14 cellular contexts compared by ENCODE assay signal in the genomic region with DNA sequence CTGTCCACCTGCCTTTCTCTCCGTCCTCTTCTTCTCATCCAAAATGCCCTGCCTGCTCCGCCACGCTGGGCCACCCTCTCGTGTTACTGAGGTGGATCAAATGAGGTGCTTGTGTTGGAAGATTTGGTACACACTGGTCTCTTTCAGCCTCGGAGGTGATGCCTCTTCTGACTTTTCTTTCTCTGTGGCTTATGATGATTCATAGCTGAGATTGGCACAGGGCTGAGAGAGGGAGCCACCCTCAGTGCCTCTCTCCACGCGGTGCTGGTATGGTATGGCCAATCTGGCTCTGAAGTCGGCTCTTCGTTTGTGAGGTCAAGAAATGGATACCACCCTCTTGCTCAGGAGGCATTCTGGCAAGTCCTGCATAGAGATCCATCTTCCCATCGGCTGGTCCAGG.
DNase-seq lines count a peak whose midpoint lies in the region; ATAC-seq and TF ChIP-seq lines count a peak whose summit lies in the region.
"Had no signal": no experiment of that assay in that cellular context is flagged by ENCODE, and none has a peak within 500 bp of the region (broad histone marks: within the 10 kb centered on the region; RNA-seq: fewer than 3 reads in every experiment).

No MANE protein-coding gene starts in this region.

- TF ChIP-seq CTCF in chondrocyte (IDR thresholded peaks at IDR 0.05): no peak

- H3K27ac Mint-ChIP-seq in stimulated activated naive CD8-positive, alpha-beta T cell treated with anti-CD3 and anti-CD28 coated beads, Interleukin-15, amount 100 ng/mL, for 72 hours: no peak overlapping the region
- H3K27ac Mint-ChIP-seq in chondrocyte (ENCODE audit: unreplicated experiment): no peak overlapping the region
- H3K27ac Mint-ChIP-seq: activated naive CD8-positive, alpha-beta T cell treated with anti-CD3 and anti-CD28 coated beads, Interleukin-2, amount 10 ng/mL, durations not matched to agents 7 days and 5 days; CD4-positive, alpha-beta memory T cell had no signal

- H3K4me1 Mint-ChIP-seq in stimulated activated naive CD8-positive, alpha-beta T cell treated with anti-CD3 and anti-CD28 coated beads, Interleukin-15, amount 100 ng/mL, for 72 hours: peaks cover 12% of the 10 kb centered on the region
- no peaks in the 10 kb centered on the region for H3K4me1 Mint-ChIP-seq in chondrocyte (ENCODE audit: low read depth)

- H3K27me3 Mint-ChIP-seq in stimulated activated naive CD8-positive, alpha-beta T cell treated with anti-CD3 and anti-CD28 coated beads, Interleukin-15, amount 100 ng/mL, for 72 hours: no peaks in the 10 kb centered on the region
- peaks cover 48% of the 10 kb centered on the region for H3K27me3 Mint-ChIP-seq in chondrocyte (ENCODE audit: low read depth)
- H3K27me3 Mint-ChIP-seq: activated naive CD8-positive, alpha-beta T cell treated with anti-CD3 and anti-CD28 coated beads, Interleukin-2, amount 10 ng/mL, durations not matched to agents 7 days and 5 days had no signal

- no peaks in the 10 kb centered on the region for H3K9me3 Mint-ChIP-seq in stimulated activated naive CD8-positive, alpha-beta T cell treated with anti-CD3 and anti-CD28 coated beads, Interleukin-15, amount 100 ng/mL, for 72 hours
- no peaks in the 10 kb centered on the region for H3K9me3 Mint-ChIP-seq in chondrocyte (ENCODE audit: low read depth)
- H3K9me3 Mint-ChIP-seq: activated naive CD8-positive, alpha-beta T cell treated with anti-CD3 and anti-CD28 coated beads, Interleukin-2, amount 10 ng/mL, durations not matched to agents 7 days and 5 days; CD4-positive, alpha-beta memory T cell had no signal

- ATAC-seq in stimulated activated naive CD8-positive, alpha-beta T cell treated with anti-CD3 and anti-CD28 coated beads, Interleukin-15, amount 100 ng/mL, for 72 hours: peak; percentile 40
- ATAC-seq: HCT116 had no signal

- DNase-seq in H4 (ENCODE audit: low spot score): peak; percentile 20
- DNase-seq in RPMI7951 (ENCODE audit: low read depth): peak; percentile 50
- DNase-seq in glomerular visceral epithelial cell (ENCODE audit: extremely low spot score): peak; percentile 11
- no peak for DNase-seq in stimulated activated naive CD8-positive, alpha-beta T cell treated with anti-CD3 and anti-CD28 coated beads, Interleukin-15, amount 100 ng/mL, for 72 hours
- DNase-seq in NCI-H446 treated with DMSO at 0.1 percent for 48 hours (lab: John Stamatoyannopoulos, UW): no peak
- DNase-seq in activated CD4-positive, CD25-positive, alpha-beta regulatory T cell (lab: John Stamatoyannopoulos, UW): no peak
- DNase-seq in chondrocyte (ENCODE audit: low spot score): no peak
- DNase-seq: activated naive CD8-positive, alpha-beta T cell treated with anti-CD3 and anti-CD28 coated beads, Interleukin-2, amount 10 ng/mL, durations not matched to agents 7 days and 5 days; CD4-positive, alpha-beta memory T cell; midbrain; NCI-H1417; NCI-H526; stimulated activated CD4-positive, alpha-beta T cell treated with anti-CD3 and anti-CD28 coated beads, Interleukin-4, amount 100 ng/mL, for 24 hours had no signal

- no peak overlapping the region for H3K4me3 Mint-ChIP-seq in stimulated activated naive CD8-positive, alpha-beta T cell treated with anti-CD3 and anti-CD28 coated beads, Interleukin-15, amount 100 ng/mL, for 72 hours
- H3K4me3 Mint-ChIP-seq in chondrocyte (ENCODE audit: unreplicated experiment): no peak overlapping the region
- H3K4me3 Mint-ChIP-seq: activated naive CD8-positive, alpha-beta T cell treated with anti-CD3 and anti-CD28 coated beads, Interleukin-2, amount 10 ng/mL, durations not matched to agents 7 days and 5 days; CD4-positive, alpha-beta memory T cell had no signal

- no peaks in the 10 kb centered on the region for H3K36me3 Mint-ChIP-seq in chondrocyte (ENCODE audit: low read depth)
- H3K36me3 Mint-ChIP-seq: activated naive CD8-positive, alpha-beta T cell treated with anti-CD3 and anti-CD28 coated beads, Interleukin-2, amount 10 ng/mL, durations not matched to agents 7 days and 5 days; CD4-positive, alpha-beta memory T cell had no signal

Comparison
In these comparisons a context has a peak if more than half of its experiments do, and no peak if none do; other contexts are left out.
1. DNase-seq: peak in H4 (single experiment), RPMI7951 (single experiment) and glomerular visceral epithelial cell (single experiment); none in stimulated activated naive CD8-positive, alpha-beta T cell treated with anti-CD3 and anti-CD28 coated beads, Interleukin-15, amount 100 ng/mL, for 72 hours (0 of 2), NCI-H446 treated with DMSO at 0.1 percent for 48 hours (single experiment), activated CD4-positive, CD25-positive, alpha-beta regulatory T cell (0 of 4) and chondrocyte (single experiment).